In the genomic region with DNA sequence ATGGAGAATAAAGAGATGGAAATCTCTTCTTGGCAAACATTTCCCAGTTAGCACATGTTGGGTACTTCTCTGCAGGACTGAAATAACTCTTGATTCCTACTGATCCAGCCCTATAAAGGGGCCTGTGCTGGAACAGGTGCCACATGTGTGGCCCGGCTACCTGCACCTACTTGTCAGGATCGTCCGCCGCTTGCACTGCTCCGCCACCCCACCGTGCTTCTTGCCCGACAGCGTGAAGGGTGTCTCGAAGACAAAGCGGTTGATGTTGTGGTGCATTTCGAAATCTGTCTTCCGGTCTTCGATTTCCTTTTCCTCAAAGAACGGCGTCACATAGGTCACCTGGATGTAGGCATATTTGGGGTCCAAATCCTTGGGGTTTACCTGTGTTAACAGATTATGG, we compare ENCODE assay signal across 25 cellular contexts. TPM values are rescaled to one million over a fixed set of nuclear protein-coding genes. Genes with fewer than 3 reads are reported as not detected.
"Had no signal": no experiment of that assay in that cellular context is flagged by ENCODE, and none has a peak within 500 bp of the region (broad histone marks: within the 10 kb centered on the region; RNA-seq: fewer than 3 reads in every experiment).

No MANE protein-coding gene starts in this region.

- H3K4me1 Mint-ChIP-seq: activated T-helper 17 cell treated with anti-CD3 and anti-CD28 coated beads, Interleukin-2, amount 50 U/mL, for 72 hours had no signal

- H3K9me3 ChIP-seq: SJSA1 had no signal

- DNase-seq: activated CD4-positive, alpha-beta T cell treated with anti-CD3 and anti-CD28 coated beads for 48 hours; activated CD4-positive, alpha-beta T cell treated with anti-CD3 and anti-CD28 coated beads, Interleukin-2, amount 50 U/mL, for 48 hours; activated CD4-positive, CD25-positive, alpha-beta regulatory T cell treated with anti-CD3 and anti-CD28 coated beads, Interleukin-2, amount 50 U/mL, for 72 hours; activated CD8-positive, alpha-beta memory T cell treated with anti-CD3 and anti-CD28 coated beads, Interleukin-2, amount 50 U/mL, for 4 hours; activated gamma-delta T cell; brain microvascular endothelial cell; Karpas-422; MM.1S; NCI-H1105; NCI-H1436; NCI-H1694 treated with DMSO at 0.1 percent for 48 hours; NCI-H2029 treated with DMSO at 0.1 percent for 48 hours; NCI-H345; NCI-H510A; NCI-H526 treated with DMSO at 0.1 percent for 48 hours; SHP77; SW 1271 had no signal

- H3K9me3 Mint-ChIP-seq: activated naive CD4-positive, alpha-beta T cell treated with anti-CD3 and anti-CD28 coated beads, Interleukin-2, amount 50 U/mL, for 24 hours; activated T-helper 17 cell treated with anti-CD3 and anti-CD28 coated beads, Interleukin-2, amount 50 U/mL, for 72 hours had no signal

- H3K4me3 ChIP-seq: cardiac muscle cell, K562, SJSA1 had no signal

- ATAC-seq: activated T-helper 17 cell treated with anti-CD3 and anti-CD28 coated beads, Interleukin-2, amount 50 U/mL, for 72 hours; K562; SK-N-SH treated with all-trans-retinoic acid at 6 μM for 48 hours had no signal

- H3K27me3 Mint-ChIP-seq: activated naive CD4-positive, alpha-beta T cell treated with anti-CD3 and anti-CD28 coated beads, Interleukin-2, amount 50 U/mL, for 24 hours; activated T-helper 17 cell treated with anti-CD3 and anti-CD28 coated beads, Interleukin-2, amount 50 U/mL, for 72 hours had no signal

- H3K4me3 Mint-ChIP-seq: activated naive CD4-positive, alpha-beta T cell treated with anti-CD3 and anti-CD28 coated beads, Interleukin-2, amount 50 U/mL, for 24 hours; activated T-helper 17 cell treated with anti-CD3 and anti-CD28 coated beads, Interleukin-2, amount 50 U/mL, for 72 hours had no signal

- H3K36me3 ChIP-seq: cardiac muscle cell had no signal

- H3K27ac ChIP-seq: brain microvascular endothelial cell, cardiac muscle cell, SJSA1 had no signal

- H3K27me3 ChIP-seq: brain microvascular endothelial cell, cardiac muscle cell, SJSA1 had no signal

- H3K4me1 ChIP-seq: SJSA1 had no signal

RNA-seq across cellular contexts. Expression of a gene that starts 58.6 kb away (rescaled TPM):
- total RNA-seq: activated T-helper 17 cell treated with anti-CD3 and anti-CD28 coated beads, Interleukin-2, amount 50 U/mL, for 72 hours; cardiac muscle cell; K562; SJSA1; T-helper 1 cell treated with Interleukin-12 subunit alpha and Interleukin-12 subunit beta and Interleukin-4 antibody, amounts not matched to agents 30 ng/mL and 1 ng/mL, for 36 hours had no signal
- polyA plus RNA-seq: adipose tissue, cardiac muscle cell, K562 had no signal
